In genomic region chr6:115891111-115891669, GRCh38 we compare ENCODE assay signal across 9 cellular contexts.
DNase-seq lines count a peak whose midpoint lies in the region; ATAC-seq and TF ChIP-seq lines count a peak whose summit lies in the region.
"Had no signal": no experiment of that assay in that cellular context is flagged by ENCODE, and none has a peak within 500 bp of the region (broad histone marks: within the 10 kb centered on the region; RNA-seq: fewer than 3 reads in every experiment).

No MANE protein-coding gene starts in this region.

- DNase-seq in AG20443 (ENCODE audit: low spot score): peak; percentile 61
- no peak for DNase-seq in activated naive CD8-positive, alpha-beta T cell treated with anti-CD3 and anti-CD28 coated beads, Interleukin-2, amount 50 U/mL, for 24 hours
- DNase-seq in esophagus muscularis mucosa (ENCODE audit: extremely low spot score): no peak
- no peak for DNase-seq in natural killer cell treated with Interleukin-12 subunit alpha and Interleukin-12 subunit beta and Interleukin-15 and Interleukin-18, amount 100 ng/mL, for 72 hours (ENCODE audit: low spot score)
- no peak for DNase-seq in nephron progenitor cell
- DNase-seq in ureter (ENCODE audit: low spot score): no peak

- H3K36me3 Mint-ChIP-seq in activated naive CD8-positive, alpha-beta T cell treated with anti-CD3 and anti-CD28 coated beads, Interleukin-2, amount 50 U/mL, for 24 hours (ENCODE audit: low read depth): no peaks in the 10 kb centered on the region
- no peaks in the 10 kb centered on the region for H3K36me3 Mint-ChIP-seq in natural killer cell treated with Interleukin-12 subunit alpha and Interleukin-12 subunit beta and Interleukin-15 and Interleukin-18, amount 100 ng/mL, for 72 hours
- no peaks in the 10 kb centered on the region for H3K36me3 Mint-ChIP-seq in nephron progenitor cell (ENCODE audit: low read depth)

- H3K9me3 ChIP-seq in esophagus muscularis mucosa: no peaks in the 10 kb centered on the region

- no peaks in the 10 kb centered on the region for H3K36me3 ChIP-seq in esophagus muscularis mucosa

- H3K4me3 ChIP-seq in esophagus muscularis mucosa: no peak overlapping the region

- H3K4me1 ChIP-seq in esophagus muscularis mucosa: no peaks in the 10 kb centered on the region

- H3K27ac ChIP-seq in esophagus muscularis mucosa (replicated peaks in 1 of 4): no peak overlapping the region
- H3K27ac ChIP-seq: VCaP had no signal

- no peak for TF ChIP-seq POLR2A in esophagus muscularis mucosa (IDR thresholded peaks at IDR 0.05; ENCODE audit: low read depth)

- H3K27ac Mint-ChIP-seq in activated naive CD8-positive, alpha-beta T cell treated with anti-CD3 and anti-CD28 coated beads, Interleukin-2, amount 50 U/mL, for 24 hours: peak overlapping the region; percentile 10
- no peak overlapping the region for H3K27ac Mint-ChIP-seq in natural killer cell treated with Interleukin-12 subunit alpha and Interleukin-12 subunit beta and Interleukin-15 and Interleukin-18, amount 100 ng/mL, for 72 hours
- no peak overlapping the region for H3K27ac Mint-ChIP-seq in nephron progenitor cell

- no peak for TF ChIP-seq EP300 in esophagus muscularis mucosa (IDR thresholded peaks at IDR 0.05)

- no peak for TF ChIP-seq CTCF in esophagus muscularis mucosa (IDR thresholded peaks at IDR 0.05)
- TF ChIP-seq CTCF in nephron progenitor cell (IDR thresholded peaks at IDR 0.05): no peak

- no peaks in the 10 kb centered on the region for H3K9me3 Mint-ChIP-seq in activated naive CD8-positive, alpha-beta T cell treated with anti-CD3 and anti-CD28 coated beads, Interleukin-2, amount 50 U/mL, for 24 hours
- peaks cover 9% of the 10 kb centered on the region for H3K9me3 Mint-ChIP-seq in natural killer cell treated with Interleukin-12 subunit alpha and Interleukin-12 subunit beta and Interleukin-15 and Interleukin-18, amount 100 ng/mL, for 72 hours
- no peaks in the 10 kb centered on the region for H3K9me3 Mint-ChIP-seq in nephron progenitor cell

- intact Hi-C loops in esophagus muscularis mucosa (cut with DNase I): no loop called here

- H3K4me3 Mint-ChIP-seq in activated naive CD8-positive, alpha-beta T cell treated with anti-CD3 and anti-CD28 coated beads, Interleukin-2, amount 50 U/mL, for 24 hours: no peak overlapping the region
- no peak overlapping the region for H3K4me3 Mint-ChIP-seq in natural killer cell treated with Interleukin-12 subunit alpha and Interleukin-12 subunit beta and Interleukin-15 and Interleukin-18, amount 100 ng/mL, for 72 hours
- no peak overlapping the region for H3K4me3 Mint-ChIP-seq in nephron progenitor cell

- peaks cover 1% of the 10 kb centered on the region for H3K27me3 Mint-ChIP-seq in activated naive CD8-positive, alpha-beta T cell treated with anti-CD3 and anti-CD28 coated beads, Interleukin-2, amount 50 U/mL, for 24 hours
- no peaks in the 10 kb centered on the region for H3K27me3 Mint-ChIP-seq in natural killer cell treated with Interleukin-12 subunit alpha and Interleukin-12 subunit beta and Interleukin-15 and Interleukin-18, amount 100 ng/mL, for 72 hours
- H3K27me3 Mint-ChIP-seq in nephron progenitor cell (ENCODE audit: low read depth, poor library complexity): peaks cover 4% of the 10 kb centered on the region

- ATAC-seq in GM19372 (IDR thresholded peaks at IDR 0.05; ENCODE audit: low read depth, unreplicated experiment) (peak; percentile 92), HG03103 (IDR thresholded peaks at IDR 0.05; ENCODE audit: low read depth, unreplicated experiment) (peak; percentile 92)
- peak; percentile 99 for ATAC-seq in activated naive CD8-positive, alpha-beta T cell treated with anti-CD3 and anti-CD28 coated beads, Interleukin-2, amount 50 U/mL, for 24 hours
- ATAC-seq in natural killer cell treated with Interleukin-12 subunit alpha and Interleukin-12 subunit beta and Interleukin-15 and Interleukin-18, amount 100 ng/mL, for 72 hours: no peak

- H3K27me3 ChIP-seq in esophagus muscularis mucosa: no peaks in the 10 kb centered on the region

- H3K4me1 Mint-ChIP-seq in activated naive CD8-positive, alpha-beta T cell treated with anti-CD3 and anti-CD28 coated beads, Interleukin-2, amount 50 U/mL, for 24 hours: peaks cover 5% of the 10 kb centered on the region
- no peaks in the 10 kb centered on the region for H3K4me1 Mint-ChIP-seq in natural killer cell treated with Interleukin-12 subunit alpha and Interleukin-12 subunit beta and Interleukin-15 and Interleukin-18, amount 100 ng/mL, for 72 hours (ENCODE audit: low read depth in 2 of 2)
- peaks cover 10% of the 10 kb centered on the region for H3K4me1 Mint-ChIP-seq in nephron progenitor cell

Comparison
In these comparisons a context has a peak if more than half of its experiments do, and no peak if none do; other contexts are left out.
1. ATAC-seq: peak in GM19372 (single experiment), HG03103 (single experiment) and activated naive CD8-positive, alpha-beta T cell treated with anti-CD3 and anti-CD28 coated beads, Interleukin-2, amount 50 U/mL, for 24 hours (single experiment); none in natural killer cell treated with Interleukin-12 subunit alpha and Interleukin-12 subunit beta and Interleukin-15 and Interleukin-18, amount 100 ng/mL, for 72 hours (0 of 2).